ENCODE assay signal across 10 cellular contexts in genomic region chr17:33292981-33293867, GRCh38. TPM values are rescaled to one million over a fixed set of nuclear protein-coding genes. Genes with fewer than 3 reads are reported as not detected.
DNase-seq lines count a peak whose midpoint lies in the region; ATAC-seq, FAIRE-seq and TF ChIP-seq lines count a peak whose summit lies in the region.
"Had no signal": no experiment of that assay in that cellular context is flagged by ENCODE, and none has a peak within 500 bp of the region (broad histone marks: within the 10 kb centered on the region; RNA-seq: fewer than 3 reads in every experiment).

ASIC2 (minus strand) TSS chr17:33293295.

- in situ Hi-C loops in HepG2 (cut with HindIII; ENCODE audit: extremely low pct_ligation_motif_present, low pct_unique_long_range_greater_than_20kb), result no loop called here

- H3K9me3 Mint-ChIP-seq in MCF 10A (ENCODE audit: unreplicated experiment), result no peaks in the 10 kb centered on the region

- CTCF ChIA-PET in MCF 10A (lab: Yijun Ruan, JAX) (no interaction called here), HepG2 (lab: Yijun Ruan, JAX; ENCODE audit: low intra/inter-chr PET ratio, low total read pairs) (no interaction called here)

- no peaks in the 10 kb centered on the region for H4K20me1 ChIP-seq in HepG2 (ENCODE audit: insufficient read depth, low read length)

- H3K27me3 ChIP-seq in HepG2 (ENCODE audit: control insufficient read depth in 1 of 2, insufficient read depth in 2 of 2, low read length in 2 of 2) (peaks cover 0 to 20% of the 10 kb centered on the region in 2 experiments; a peak in 3 of 5 replicates), aorta (ENCODE audit: control insufficient read depth in 1 of 2, insufficient read depth in 2 of 2, low read length in 1 of 2) (peaks cover 0 to 5% of the 10 kb centered on the region in 2 donors)

- BruUV-seq in MCF 10A (replicated peaks; lab: Mats Ljungman, UMichigan) (no TSS peak), HepG2 (replicated peaks; lab: Mats Ljungman, UMichigan) (no TSS peak)

- TF ChIP-seq CTCF in MCF 10A (IDR thresholded peaks at IDR 0.05; ENCODE audit: unreplicated experiment) (no peak), HepG2 (CRISPR knock-in tag; IDR thresholded peaks at IDR 0.05) (no peak)

- no peak within 1 kb of the TSS for H3K27ac Mint-ChIP-seq in MCF 10A (ENCODE audit: low read depth, unreplicated experiment)

- TF ChIP-seq RAD21 in HepG2 (CRISPR knock-in tag; IDR thresholded peaks at IDR 0.05), result no peak

- H3K4me3 ChIP-seq in HepG2 (replicated peaks in 1 of 3; ENCODE audit: insufficient read depth in 1 of 3, low read depth in 2 of 3, low read length in 3 of 3) (no peak within 1 kb of the TSS), aorta (ENCODE audit: low read length in 2 of 2) (peak within 1 kb of the TSS; percentile 16 to 21)

- no peaks in the 10 kb centered on the region for H3K9me3 ChIP-seq in HepG2 (ENCODE audit: low read length)
- H3K9me3 ChIP-seq in aorta (ENCODE audit: control insufficient read depth, low read length), result no peaks in the 10 kb centered on the region

- intact Hi-C loops in MCF 10A (cut with micrococcal nuclease) (no loop called here), HepG2 (cut with micrococcal nuclease; ENCODE audit: unreplicated experiment) (no loop called here), aorta (cut with DNase I) (no loop called here)

- no peaks in the 10 kb centered on the region for H3K79me2 ChIP-seq in HepG2 (ENCODE audit: insufficient read depth, low read length)

- H3K4me2 ChIP-seq in HepG2 (ENCODE audit: low read depth, low read length), result no peak within 1 kb of the TSS

- H3K4me1 ChIP-seq in HepG2 (ENCODE audit: insufficient read depth, low read length) (no peaks in the 10 kb centered on the region), aorta (ENCODE audit: control insufficient read depth in 1 of 2, insufficient read depth in 2 of 2, low read length in 2 of 2) (no peaks in the 10 kb centered on the region)

- TF ChIP-seq POLR2A in HepG2 (IDR thresholded peaks at IDR 0.05; ENCODE audit: insufficient read depth in 1 of 2, low read depth in 2 of 2, low read length in 2 of 2), result no peak

- peaks cover 8% of the 10 kb centered on the region for H3K4me1 Mint-ChIP-seq in MCF 10A (ENCODE audit: insufficient read depth, unreplicated experiment)

- POLR2A ChIA-PET in MCF 10A (lab: Yijun Ruan, JAX) (no interaction called here), HepG2 (lab: Yijun Ruan, JAX) (no interaction called here)

- H3K36me3 ChIP-seq in HepG2 (replicated peaks in 1 of 2; ENCODE audit: control insufficient read depth in 1 of 2, insufficient read depth in 2 of 2, low read length in 2 of 2) (no peaks in the 10 kb centered on the region), aorta (ENCODE audit: control insufficient read depth in 1 of 2, insufficient read depth in 2 of 2, low read length in 1 of 2) (no peaks in the 10 kb centered on the region)

- H3K9ac ChIP-seq in HepG2 (ENCODE audit: insufficient read depth, low read depth, low read length), result no peak within 1 kb of the TSS

- no peak within 1 kb of the TSS for H2AFZ ChIP-seq in HepG2 (ENCODE audit: low read length)

- peak within 1 kb of the TSS; percentile 15 for H3K4me3 Mint-ChIP-seq in MCF 10A (ENCODE audit: unreplicated experiment)

- no peak for FAIRE-seq in HepG2 (lab: Jason Lieb, UNC)

- ATAC-seq in HepG2 (no peak), aorta (ENCODE audit: low FRiP score) (no peak)

- peak; percentile 12 for DNase-seq in stimulated activated CD4-positive, alpha-beta T cell treated with anti-CD3 and anti-CD28 coated beads, Interleukin-15, amount 100 ng/mL, for 24 hours
- no peak for DNase-seq in stimulated activated CD4-positive, alpha-beta T cell treated with anti-CD3 and anti-CD28 coated beads, Interleukin-4, amount 100 ng/mL, for 24 hours
- DNase-seq in MCF 10A (ENCODE audit: unreplicated experiment), result no peak
- DNase-seq in HepG2 (ENCODE audit: low spot score), result no peak
- peak in 1 of 2 donors; percentile 78 for DNase-seq in aorta
- no peak for DNase-seq in MV-4-11 (lab: John Stamatoyannopoulos, UW)
- no peak for DNase-seq in H4 (ENCODE audit: low spot score)
- DNase-seq in NK-92 (lab: John Stamatoyannopoulos, UW; ENCODE audit: unreplicated experiment), result no peak
- DNase-seq: DMS153 had no signal

- no peaks in the 10 kb centered on the region for H3K36me3 Mint-ChIP-seq in MCF 10A (ENCODE audit: insufficient read depth, unreplicated experiment)

- H3K27ac ChIP-seq in HepG2 (ENCODE audit: extremely low read length, insufficient read depth, low read length) (no peak within 1 kb of the TSS), aorta (ENCODE audit: low read depth in 1 of 2, low read length in 2 of 2) (no peak within 1 kb of the TSS)

- TF ChIP-seq EP300 in HepG2 (IDR thresholded peaks at IDR 0.05; ENCODE audit: low read depth in 2 of 2, low read length in 2 of 2) (no peak), HepG2 (CRISPR knock-in tag; IDR thresholded peaks at IDR 0.05; ENCODE audit: borderline replicate concordance) (no peak)

- H3K27me3 Mint-ChIP-seq in MCF 10A (ENCODE audit: insufficient read depth, unreplicated experiment), result peaks cover 48% of the 10 kb centered on the region

- WGBS in HepG2 (ENCODE audit: low lambda C conversion rate), result 48% methylated on average over 25 of the region's 68 CpGs
- 8 to 13% methylated on average over 45 to 68 of the region's 68 CpGs for WGBS in aorta, 2 donors

TF ChIP-seq in HepG2, 621 proteins besides CTCF, POLR2A, EP300 and RAD21:
- TF ChIP-seq CREB1 (IDR thresholded peaks at IDR 0.05), result peak; percentile 15; the same call in 1 of the 2 replicates
- TF ChIP-seq CREB1 (CRISPR knock-in tag; IDR thresholded peaks at IDR 0.05), result no peak
- no peak for TF ChIP-seq ZNF513 (CRISPR knock-in tag; conservative IDR thresholded peaks at IDR 0.05)
TF ChIP-seq in HepG2: peak in this region for 1.

RNA-seq across cellular contexts. Expression of gene ASIC2, which starts in this region (rescaled TPM):
- total RNA-seq in MCF 10A (2022) (not detected in 2 replicates), HepG2 (2016; rRNA removed; fragmentation: Illumina TruSeq; extraction: Trizol) (not detected in 2 replicates), aorta (under 1 TPM; 0.10 to 0.18 TPM)
- not detected in 2 replicates for total RNA-seq in HepG2 (2016; cell fraction: cytosol; rRNA removed; fragmentation: Illumina TruSeq; extraction: Trizol; ENCODE audit: low read depth)
- total RNA-seq in HepG2 (2016; cell fraction: insoluble cytoplasmic fraction; rRNA removed; fragmentation: Illumina TruSeq; extraction: Trizol), result not detected in 2 replicates
- not detected in 2 replicates for total RNA-seq in HepG2 (2016; cell fraction: membrane; rRNA removed; fragmentation: Illumina TruSeq; extraction: Trizol)
- total RNA-seq in HepG2 (2016; cell fraction: nucleus; rRNA removed; fragmentation: Illumina TruSeq; extraction: Trizol), result not detected in 2 replicates
- polyA plus RNA-seq in HepG2 (2011; rRNA removed) (not detected in 2 replicates), aorta (not detected)
- polyA plus RNA-seq in HepG2 (2011; cell fraction: cytosol; rRNA removed), result not detected in 2 replicates
- not detected in 2 replicates for polyA plus RNA-seq in HepG2 (2011; cell fraction: nucleus; rRNA removed)
- polyA plus RNA-seq in HepG2 (2012), result not detected in 2 replicates
- polyA plus RNA-seq in HepG2 (2016; cell fraction: cytosol; fragmentation: Illumina TruSeq; extraction: Trizol; ENCODE audit: low read depth), result not detected in 2 replicates
- not detected in 2 replicates for polyA plus RNA-seq in HepG2 (2016; cell fraction: insoluble cytoplasmic fraction; fragmentation: Illumina TruSeq; extraction: Trizol; ENCODE audit: low read depth)
- not detected in 2 replicates for polyA plus RNA-seq in HepG2 (2016; cell fraction: membrane; fragmentation: Illumina TruSeq; extraction: Trizol; ENCODE audit: low read depth)
- not detected in 2 replicates for polyA plus RNA-seq in HepG2 (2016; cell fraction: nucleus; fragmentation: Illumina TruSeq; extraction: Trizol; ENCODE audit: insufficient read depth, low read depth)
- polyA minus RNA-seq in HepG2 (2011; rRNA and poly(A)+ RNA removed; ENCODE audit: low replicate concordance), result 0.26 TPM in 1 of 2 replicates, not detected in the other
- polyA minus RNA-seq in HepG2 (2011; cell fraction: cytosol; rRNA and poly(A)+ RNA removed), result not detected in 2 replicates
- not detected in 2 replicates for polyA minus RNA-seq in HepG2 (2011; cell fraction: nucleus; rRNA and poly(A)+ RNA removed)
- total RNA-seq in H4 (2014; rRNA removed; shearing (Covaris generic)), result not detected in 2 replicates
- total RNA-seq: lung microvascular endothelial cell had no signal

Comparison
In these comparisons a context has a peak if more than half of its experiments do, and no peak if none do; other contexts are left out.
1. H3K4me3 ChIP-seq: peak in aorta (2 of 2); none in HepG2 (0 of 3).